Comparison of ENCODE assay signal across 8 cellular contexts in genomic region chr12:96906498-96906848, GRCh38. TPM values are rescaled to one million over a fixed set of nuclear protein-coding genes. Genes with fewer than 3 reads are reported as not detected.
DNase-seq lines count a peak whose midpoint lies in the region; ATAC-seq and TF ChIP-seq lines count a peak whose summit lies in the region.

No MANE protein-coding gene starts in this region.

- peaks cover 33% of the 10 kb centered on the region for H3K4me1 Mint-ChIP-seq in nephron

- no peak for TF ChIP-seq CTCF in BE2C (IDR thresholded peaks at IDR 0.05; ENCODE audit: low read depth, low read length)
- TF ChIP-seq CTCF in NB4 (IDR thresholded peaks at IDR 0.05; ENCODE audit: low read depth, low read length), result no peak
- no peak for TF ChIP-seq CTCF in coronary artery (IDR thresholded peaks at IDR 0.05)
- TF ChIP-seq CTCF in nephron (IDR thresholded peaks at IDR 0.05; ENCODE audit: unreplicated experiment in 3 of 3), result no peak

- H3K4me3 Mint-ChIP-seq in nephron, result peak overlapping the region; percentile 89 to 96 (median 95)

- H3K9me3 Mint-ChIP-seq in nephron, result no peaks in the 10 kb centered on the region

- H3K9me3 ChIP-seq in BE2C, result no peaks in the 10 kb centered on the region

- no peaks in the 10 kb centered on the region for H3K27me3 ChIP-seq in BE2C

- H3K27ac ChIP-seq in coronary artery, result peak overlapping the region; percentile 88 to 94

- ATAC-seq in HG03378 (IDR thresholded peaks at IDR 0.05; ENCODE audit: unreplicated experiment) (no peak), GM21737 (IDR thresholded peaks at IDR 0.05; ENCODE audit: unreplicated experiment) (no peak), GM19328 (IDR thresholded peaks at IDR 0.05; ENCODE audit: unreplicated experiment) (no peak)

- H3K36me3 ChIP-seq in BE2C, result no peaks in the 10 kb centered on the region

- H3K27ac Mint-ChIP-seq in nephron, result peak overlapping the region; percentile 92 to 95 (median 94)

- DNase-seq in BE2C (no peak), NB4 (ENCODE audit: low read depth) (no peak), coronary artery (ENCODE audit: low spot score) (no peak), GDM1 (lab: John Stamatoyannopoulos, UW) (no peak)

- peak overlapping the region; percentile 93 for H3K4me3 ChIP-seq in BE2C (ENCODE audit: low read depth, low read length)
- H3K4me3 ChIP-seq in NB4 (ENCODE audit: low read depth, low read length), result peak overlapping the region; percentile 68
- H3K4me3 ChIP-seq in coronary artery, result peak overlapping the region; percentile 96

- no peak for TF ChIP-seq POLR2A in NB4 (IDR thresholded peaks at IDR 0.05; ENCODE audit: extremely low read depth, insufficient read length)

- H3K4me1 ChIP-seq in BE2C, result no peaks in the 10 kb centered on the region

- no peaks in the 10 kb centered on the region for H3K27me3 Mint-ChIP-seq in nephron (ENCODE audit: low read depth)

- peaks cover 10% of the 10 kb centered on the region for H3K36me3 Mint-ChIP-seq in nephron (ENCODE audit: low read depth)

RNA-seq across cellular contexts. Expression of gene NEDD1, which starts 0.6 kb away (rescaled TPM):
- 4.2 TPM for polyA plus RNA-seq in BE2C (2012; ENCODE audit: insufficient read depth, insufficient read length, low read depth)
